Comparison of ENCODE assay signal across 22 cellular contexts in genomic region chr1:181793826-181794225, GRCh38.
"Had no signal": no experiment of that assay in that cellular context is flagged by ENCODE, and none has a peak within 500 bp of the region (broad histone marks: within the 10 kb centered on the region; RNA-seq: fewer than 3 reads in every experiment).

No MANE protein-coding gene starts in this region.

- H3K36me3 ChIP-seq: colonic mucosa, heart left ventricle, pancreas, prostate gland, spleen, transverse colon had no signal

- H3K27ac ChIP-seq: colonic mucosa, heart left ventricle, pancreas, prostate gland, spleen, testis, transverse colon had no signal

- H3K4me1 ChIP-seq: colonic mucosa, heart left ventricle, pancreas, prostate gland, spleen, testis, transverse colon had no signal

- DNase-seq: colonic mucosa; effector CD4-positive, alpha-beta T cell; endodermal cell; heart left ventricle; hypothalamus; left cardiac atrium; left ventricle myocardium superior; mesenchymal stem cell; midbrain; occipital lobe; pancreas; spleen; stimulated activated CD4-positive, alpha-beta T cell treated with anti-CD3 and anti-CD28 coated beads, Interleukin-15, amount 100 ng/mL, for 24 hours; stimulated activated CD4-positive, alpha-beta T cell treated with anti-CD3 and anti-CD28 coated beads, Interleukin-1b, Interleukin-23, amount 100 ng/mL, for 48 hours; stimulated activated CD4-positive, alpha-beta T cell treated with anti-CD3 and anti-CD28 coated beads, Interleukin-4, amount 100 ng/mL, for 24 hours; testis; transverse colon had no signal

- H3K4me3 ChIP-seq: colonic mucosa, heart left ventricle, lung, pancreas, prostate gland, spleen, testis, transverse colon had no signal

- H3K9me3 ChIP-seq: colonic mucosa, heart left ventricle, pancreas, prostate gland, testis, transverse colon had no signal

- H3K27me3 ChIP-seq: colonic mucosa, pancreas, testis, transverse colon had no signal

- ATAC-seq: heart left ventricle; left cardiac atrium; left ventricle myocardium superior; natural killer cell treated with Interleukin-12 subunit alpha and Interleukin-12 subunit beta and Interleukin-15 and Interleukin-18, amount 100 ng/mL, for 72 hours; pancreas; sciatic nerve; stimulated activated memory B cell treated with anti-CD40 and anti-IgM and Interleukin-4, amounts not matched to agents 10 μg/mL and 1 μg/mL and 100 μg/mL, for 72 hours had no signal
